ENCODE assay signal across 24 cellular contexts in the genomic region with DNA sequence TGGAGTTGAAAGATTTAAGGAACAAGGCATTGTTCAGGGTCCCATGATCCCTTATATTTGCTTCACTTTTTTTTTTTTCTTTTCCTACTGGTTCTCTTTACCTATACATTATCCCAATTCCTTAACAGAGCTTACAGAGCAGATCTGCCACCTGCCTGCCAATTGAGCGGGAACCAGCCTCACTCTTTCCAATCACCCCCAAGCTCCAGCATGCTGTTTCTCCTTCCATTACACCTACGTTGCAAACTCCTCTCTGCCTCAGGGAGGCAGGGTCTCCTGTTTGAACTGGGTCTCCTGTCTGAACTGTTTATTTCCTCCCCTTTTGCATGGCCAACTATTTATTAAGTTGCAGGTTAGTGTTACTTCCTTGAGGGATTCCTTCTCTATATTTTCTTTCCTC.
"Had no signal": no experiment of that assay in that cellular context is flagged by ENCODE, and none has a peak within 500 bp of the region (broad histone marks: within the 10 kb centered on the region; RNA-seq: fewer than 3 reads in every experiment).

No MANE protein-coding gene starts in this region.

- H3K4me1 ChIP-seq: colonic mucosa, esophagus muscularis mucosa, foreskin keratinocyte, gastroesophageal sphincter, heart left ventricle, lower lobe of right lung, parathyroid adenoma, right lobe of liver, suprapubic skin, transverse colon, upper lobe of right lung, uterus had no signal

- ATAC-seq: foreskin keratinocyte; gastroesophageal sphincter; heart left ventricle; left colon; left ventricle myocardium superior; lower lobe of right lung; natural killer cell; right lobe of liver; stimulated activated naive B cell treated with anti-CD40 and anti-IgM and Interleukin-4, amounts not matched to agents 10 μg/mL and 1 μg/mL and 100 μg/mL, for 72 hours; stimulated activated naive CD8-positive, alpha-beta T cell treated with anti-CD3 and anti-CD28 coated beads, Interleukin-15, amount 100 ng/mL, for 72 hours; upper lobe of right lung had no signal

- H3K9ac ChIP-seq: parathyroid adenoma had no signal

- H3K27ac Mint-ChIP-seq: dendritic cell treated with granulocyte-macrophage colony-stimulating factor and Interleukin-4, amounts not matched to agents 40 ng/mL and 50 ng/mL, for 4 days; natural killer cell; progenitor cell of endocrine pancreas; stimulated activated naive B cell treated with anti-CD40 and anti-IgM and Interleukin-4, amounts not matched to agents 10 μg/mL and 1 μg/mL and 100 μg/mL, for 72 hours; stimulated activated naive CD8-positive, alpha-beta T cell treated with anti-CD3 and anti-CD28 coated beads, Interleukin-15, amount 100 ng/mL, for 72 hours had no signal

- H3K36me3 Mint-ChIP-seq: natural killer cell; stimulated activated naive B cell treated with anti-CD40 and anti-IgM and Interleukin-4, amounts not matched to agents 10 μg/mL and 1 μg/mL and 100 μg/mL, for 72 hours had no signal

- H3K4me2 ChIP-seq: hepatocyte had no signal

- H3K4me3 ChIP-seq: colonic mucosa, esophagus muscularis mucosa, gastroesophageal sphincter, heart left ventricle, hepatocyte, lower lobe of right lung, right lobe of liver, suprapubic skin, transverse colon, upper lobe of right lung, uterus had no signal

- H3K79me2 ChIP-seq: hepatocyte, parathyroid adenoma had no signal

- H3K9me3 Mint-ChIP-seq: natural killer cell; stimulated activated naive B cell treated with anti-CD40 and anti-IgM and Interleukin-4, amounts not matched to agents 10 μg/mL and 1 μg/mL and 100 μg/mL, for 72 hours; stimulated activated naive CD8-positive, alpha-beta T cell treated with anti-CD3 and anti-CD28 coated beads, Interleukin-15, amount 100 ng/mL, for 72 hours had no signal

- H3K27me3 Mint-ChIP-seq: dendritic cell treated with granulocyte-macrophage colony-stimulating factor and Interleukin-4, amounts not matched to agents 40 ng/mL and 50 ng/mL, for 4 days; progenitor cell of endocrine pancreas; stimulated activated naive B cell treated with anti-CD40 and anti-IgM and Interleukin-4, amounts not matched to agents 10 μg/mL and 1 μg/mL and 100 μg/mL, for 72 hours; stimulated activated naive CD8-positive, alpha-beta T cell treated with anti-CD3 and anti-CD28 coated beads, Interleukin-15, amount 100 ng/mL, for 72 hours had no signal

- H3K36me3 ChIP-seq: colonic mucosa, esophagus muscularis mucosa, gastroesophageal sphincter, heart left ventricle, lower lobe of right lung, right lobe of liver, suprapubic skin, transverse colon, upper lobe of right lung, uterus had no signal

- H3K4me1 Mint-ChIP-seq: natural killer cell; stimulated activated naive B cell treated with anti-CD40 and anti-IgM and Interleukin-4, amounts not matched to agents 10 μg/mL and 1 μg/mL and 100 μg/mL, for 72 hours; stimulated activated naive CD8-positive, alpha-beta T cell treated with anti-CD3 and anti-CD28 coated beads, Interleukin-15, amount 100 ng/mL, for 72 hours had no signal

- DNase-seq: colonic mucosa; effector CD8-positive, alpha-beta T cell; foreskin keratinocyte; heart left ventricle; left colon; left ventricle myocardium superior; lower lobe of right lung; natural killer cell; right lobe of liver; small intestine; stimulated activated CD4-positive, alpha-beta T cell treated with anti-CD3 and anti-CD28 coated beads, Interleukin-15, amount 100 ng/mL, for 24 hours; stimulated activated CD4-positive, alpha-beta T cell treated with anti-CD3 and anti-CD28 coated beads, Interleukin-2, amount 100 ng/mL, for 48 hours; stimulated activated naive B cell treated with anti-CD40 and anti-IgM and Interleukin-4, amounts not matched to agents 10 μg/mL and 1 μg/mL and 100 μg/mL, for 72 hours; stimulated activated naive CD8-positive, alpha-beta T cell treated with anti-CD3 and anti-CD28 coated beads, Interleukin-15, amount 100 ng/mL, for 72 hours; transverse colon; upper lobe of right lung; uterus had no signal

- H2AFZ ChIP-seq: hepatocyte, parathyroid adenoma had no signal

- H3K27me3 ChIP-seq: colonic mucosa, esophagus muscularis mucosa, gastroesophageal sphincter, heart left ventricle, hepatocyte, right lobe of liver, suprapubic skin, transverse colon, upper lobe of right lung, uterus had no signal

- H3K27ac ChIP-seq: colonic mucosa, esophagus muscularis mucosa, foreskin keratinocyte, gastroesophageal sphincter, heart left ventricle, hepatocyte, lower lobe of right lung, parathyroid adenoma, right lobe of liver, suprapubic skin, transverse colon, upper lobe of right lung, uterus had no signal

- H3K4me3 Mint-ChIP-seq: dendritic cell treated with granulocyte-macrophage colony-stimulating factor and Interleukin-4, amounts not matched to agents 40 ng/mL and 50 ng/mL, for 4 days; natural killer cell; stimulated activated naive B cell treated with anti-CD40 and anti-IgM and Interleukin-4, amounts not matched to agents 10 μg/mL and 1 μg/mL and 100 μg/mL, for 72 hours; stimulated activated naive CD8-positive, alpha-beta T cell treated with anti-CD3 and anti-CD28 coated beads, Interleukin-15, amount 100 ng/mL, for 72 hours had no signal

- H3K9me3 ChIP-seq: colonic mucosa, esophagus muscularis mucosa, gastroesophageal sphincter, heart left ventricle, lower lobe of right lung, right lobe of liver, suprapubic skin, transverse colon, upper lobe of right lung, uterus had no signal
